23 cellular contexts compared by ENCODE assay signal in the genomic region with DNA sequence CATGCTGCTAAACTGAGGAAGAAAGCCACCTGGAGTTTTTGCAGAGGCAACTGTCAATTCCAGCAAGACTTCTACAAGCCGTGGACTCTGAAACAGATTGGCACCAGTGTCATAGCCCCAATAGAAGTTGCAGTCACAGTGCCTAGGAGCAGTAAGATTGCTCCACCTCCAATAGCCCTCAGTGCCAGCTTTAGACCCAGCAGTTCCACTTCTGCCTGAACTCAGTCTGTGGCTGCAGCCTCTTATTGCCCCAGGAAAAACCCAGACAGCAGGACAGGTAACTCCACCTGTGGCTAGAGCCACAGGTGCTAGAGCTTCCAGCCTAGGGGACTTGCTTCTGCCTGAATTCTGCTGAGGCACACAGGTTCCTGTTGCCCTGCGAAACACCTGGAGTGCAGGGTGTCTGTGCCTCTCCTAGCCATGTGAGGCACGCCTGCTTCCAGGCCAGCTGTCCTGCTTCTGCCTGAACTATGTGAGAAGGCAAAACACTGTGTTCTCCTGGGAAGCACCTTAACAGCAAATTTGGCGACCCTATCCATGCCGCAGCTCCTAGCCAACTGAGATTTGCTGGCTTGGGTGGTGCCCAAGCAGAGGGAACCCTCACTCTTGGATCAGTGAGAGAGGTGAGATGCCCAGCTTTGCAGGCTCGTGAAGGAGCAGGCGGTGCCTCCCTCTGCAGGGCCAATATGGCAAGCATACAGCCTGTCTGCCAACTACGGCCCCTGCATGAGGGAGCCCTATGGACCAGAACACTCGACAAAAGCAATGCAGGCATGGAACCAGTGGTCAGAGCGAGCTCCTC.
"Had no signal": no experiment of that assay in that cellular context is flagged by ENCODE, and none has a peak within 500 bp of the region (broad histone marks: within the 10 kb centered on the region; RNA-seq: fewer than 3 reads in every experiment).

No MANE protein-coding gene starts in this region.

- H2AFZ ChIP-seq: parathyroid adenoma had no signal

- H3K36me3 Mint-ChIP-seq: stimulated activated effector memory CD8-positive, alpha-beta T cell treated with anti-CD3 and anti-CD28 coated beads, Interleukin-12 subunit alpha, Interleukin-12 subunit beta, amount 100 ng/mL, for 72 hours had no signal

- H3K9me3 ChIP-seq: right lobe of liver, vagina had no signal

- H3K9ac ChIP-seq: parathyroid adenoma had no signal

- H3K27me3 Mint-ChIP-seq: activated naive CD8-positive, alpha-beta T cell treated with anti-CD3 and anti-CD28 coated beads, Interleukin-2, amount 50 U/mL, for 24 hours had no signal

- H3K4me1 Mint-ChIP-seq: activated naive CD8-positive, alpha-beta T cell treated with anti-CD3 and anti-CD28 coated beads, Interleukin-2, amount 50 U/mL, for 24 hours; natural killer cell; stimulated activated effector memory CD8-positive, alpha-beta T cell treated with anti-CD3 and anti-CD28 coated beads, Interleukin-12 subunit alpha, Interleukin-12 subunit beta, amount 100 ng/mL, for 72 hours had no signal

- H3K27ac Mint-ChIP-seq: activated CD8-positive, alpha-beta T cell treated with anti-CD3 and anti-CD28 coated beads, Interleukin-2, amount 10 ng/mL, durations not matched to agents 7 days and 5 days; activated naive CD8-positive, alpha-beta T cell treated with anti-CD3 and anti-CD28 coated beads, Interleukin-2, amount 50 U/mL, for 24 hours; activated T-helper 1 cell treated with anti-CD3 and anti-CD28 coated beads, Interleukin-12 subunit alpha, Interleukin-12 subunit beta, Interleukin-2, Interleukin-4 antibody, amounts not matched to agents 30 ng/mL and 10 ng/mL and 1 ng/mL, durations not matched to agents 14 hours and 24 hours and 36 hours; natural killer cell; stimulated activated effector memory CD8-positive, alpha-beta T cell treated with anti-CD3 and anti-CD28 coated beads, Interleukin-12 subunit alpha, Interleukin-12 subunit beta, amount 100 ng/mL, for 72 hours; T-helper 2 cell treated with Interferon-gamma antibody and Interleukin-4, amounts not matched to agents 5 μg/mL and 100 μg/mL, for 36 hours had no signal

- H3K79me2 ChIP-seq: parathyroid adenoma had no signal

- H3K36me3 ChIP-seq: right lobe of liver, transverse colon, vagina, WERI-Rb-1 had no signal

- H3K4me3 Mint-ChIP-seq: activated CD8-positive, alpha-beta T cell treated with anti-CD3 and anti-CD28 coated beads, Interleukin-2, amount 10 ng/mL, durations not matched to agents 7 days and 5 days; activated naive CD8-positive, alpha-beta T cell treated with anti-CD3 and anti-CD28 coated beads, Interleukin-2, amount 50 U/mL, for 24 hours; activated T-helper 1 cell treated with anti-CD3 and anti-CD28 coated beads, Interleukin-12 subunit alpha, Interleukin-12 subunit beta, Interleukin-2, Interleukin-4 antibody, amounts not matched to agents 30 ng/mL and 10 ng/mL and 1 ng/mL, durations not matched to agents 14 hours and 24 hours and 36 hours; natural killer cell; stimulated activated effector memory CD8-positive, alpha-beta T cell treated with anti-CD3 and anti-CD28 coated beads, Interleukin-12 subunit alpha, Interleukin-12 subunit beta, amount 100 ng/mL, for 72 hours; T-helper 2 cell treated with Interferon-gamma antibody and Interleukin-4, amounts not matched to agents 5 μg/mL and 100 μg/mL, for 36 hours had no signal

- H3K4me1 ChIP-seq: parathyroid adenoma, right lobe of liver, transverse colon, vagina had no signal

- H3K27me3 ChIP-seq: right lobe of liver, transverse colon, vagina had no signal

- DNase-seq: activated CD4-positive, alpha-beta T cell treated with anti-CD3 and anti-CD28 coated beads for 1 hour; activated CD4-positive, alpha-beta T cell treated with anti-CD3 and anti-CD28 coated beads, Interleukin-2, amount 50 U/mL, for 1 hour; activated CD8-positive, alpha-beta T cell treated with anti-CD3 and anti-CD28 coated beads, Interleukin-2, amount 10 ng/mL, durations not matched to agents 7 days and 5 days; activated gamma-delta T cell; activated naive CD4-positive, alpha-beta T cell treated with anti-CD3 and anti-CD28 coated beads, Interleukin-2, amount 50 U/mL, for 16 hours; activated naive CD8-positive, alpha-beta T cell treated with anti-CD3 and anti-CD28 coated beads, Interleukin-2, amount 50 U/mL, for 24 hours; cortex of kidney; kidney; mammary epithelial cell; midbrain; natural killer cell; right lobe of liver; stimulated activated CD4-positive, alpha-beta T cell treated with anti-CD3 and anti-CD28 coated beads, Interleukin-2, amount 100 ng/mL, for 24 hours; transverse colon; WERI-Rb-1 had no signal

- H3K27ac ChIP-seq: parathyroid adenoma, right lobe of liver, skin epidermis, transverse colon, vagina, WERI-Rb-1 had no signal

- FAIRE-seq: endometrium, kidney had no signal

- ATAC-seq: activated CD8-positive, alpha-beta T cell treated with anti-CD3 and anti-CD28 coated beads, Interleukin-2, amount 10 ng/mL, durations not matched to agents 7 days and 5 days; activated naive CD8-positive, alpha-beta T cell treated with anti-CD3 and anti-CD28 coated beads, Interleukin-2, amount 50 U/mL, for 24 hours; left lobe of liver; natural killer cell; stimulated activated effector memory CD8-positive, alpha-beta T cell treated with anti-CD3 and anti-CD28 coated beads, Interleukin-12 subunit alpha, Interleukin-12 subunit beta, amount 100 ng/mL, for 72 hours had no signal

- H3K4me3 ChIP-seq: right lobe of liver, skin epidermis, transverse colon, vagina had no signal
